Comparison of ENCODE assay signal across 23 cellular contexts in genomic region chr15:49131403-49131802, GRCh38.
"Had no signal": no experiment of that assay in that cellular context is flagged by ENCODE, and none has a peak within 500 bp of the region (broad histone marks: within the 10 kb centered on the region; RNA-seq: fewer than 3 reads in every experiment).

No MANE protein-coding gene starts in this region.

- H3K4me3 Mint-ChIP-seq: activated CD4-positive, alpha-beta T cell treated with anti-CD3 and anti-CD28 coated beads, Interleukin-2, amount 10 ng/mL, durations not matched to agents 24 days and 14 days; activated CD8-positive, alpha-beta memory T cell treated with anti-CD3 and anti-CD28 coated beads, Interleukin-2, amount 10 ng/mL, durations not matched to agents 7 days and 5 days; activated naive CD8-positive, alpha-beta T cell treated with anti-CD3 and anti-CD28 coated beads, Interleukin-2, amount 10 ng/mL, durations not matched to agents 7 days and 5 days; activated T-helper 17 cell treated with anti-CD3 and anti-CD28 coated beads, Interleukin-2, amount 50 U/mL, for 72 hours; IgD-negative memory B cell; T-helper 1 cell treated with Interleukin-12 subunit alpha and Interleukin-12 subunit beta and Interleukin-4 antibody, amounts not matched to agents 30 μg/mL and 1 μg/mL, for 36 hours had no signal

- H3K27ac Mint-ChIP-seq: activated CD4-positive, alpha-beta T cell treated with anti-CD3 and anti-CD28 coated beads, Interleukin-2, amount 10 ng/mL, durations not matched to agents 24 days and 14 days; activated CD8-positive, alpha-beta memory T cell treated with anti-CD3 and anti-CD28 coated beads, Interleukin-2, amount 10 ng/mL, durations not matched to agents 7 days and 5 days; activated naive CD8-positive, alpha-beta T cell treated with anti-CD3 and anti-CD28 coated beads, Interleukin-2, amount 10 ng/mL, durations not matched to agents 7 days and 5 days; activated T-helper 17 cell treated with anti-CD3 and anti-CD28 coated beads, Interleukin-2, amount 50 U/mL, for 72 hours; IgD-negative memory B cell; T-helper 1 cell treated with Interleukin-12 subunit alpha and Interleukin-12 subunit beta and Interleukin-4 antibody, amounts not matched to agents 30 μg/mL and 1 μg/mL, for 36 hours had no signal

- ATAC-seq: activated CD4-positive, CD25-positive, alpha-beta regulatory T cell treated with anti-CD3 and anti-CD28 coated beads, Interleukin-2, amount 50 U/mL, for 24 hours; activated CD8-positive, alpha-beta memory T cell treated with anti-CD3 and anti-CD28 coated beads, Interleukin-2, amount 10 ng/mL, durations not matched to agents 7 days and 5 days; activated T-helper 17 cell treated with anti-CD3 and anti-CD28 coated beads, Interleukin-2, amount 50 U/mL, for 72 hours; Panc1 had no signal

- DNase-seq: activated CD4-positive, alpha-beta T cell treated with anti-CD3 and anti-CD28 coated beads, Interleukin-2, amount 10 ng/mL, durations not matched to agents 24 days and 14 days; activated CD4-positive, alpha-beta T cell treated with anti-CD3 and anti-CD28 coated beads, Interleukin-2, amount 50 U/mL, for 48 hours; activated CD8-positive, alpha-beta memory T cell treated with anti-CD3 and anti-CD28 coated beads, Interleukin-2, amount 10 ng/mL, durations not matched to agents 7 days and 5 days; activated gamma-delta T cell; activated naive CD4-positive, alpha-beta T cell treated with anti-CD3 and anti-CD28 coated beads, Interleukin-2, amount 50 U/mL, for 16 hours; activated naive CD8-positive, alpha-beta T cell treated with anti-CD3 and anti-CD28 coated beads, Interleukin-2, amount 10 ng/mL, durations not matched to agents 7 days and 5 days; activated T-cell treated with anti-CD3 and anti-CD28 coated beads, Interleukin-2, amount 50 U/mL, for 48 hours; adrenal gland; anterior cingulate cortex; caudate nucleus; KG1; NCI-H1048; NCI-H2029; NCI-H226; NCI-H69; OCI-M1; RPMI8226; SHP77 had no signal

- H3K9me3 Mint-ChIP-seq: activated CD4-positive, alpha-beta T cell treated with anti-CD3 and anti-CD28 coated beads, Interleukin-2, amount 10 ng/mL, durations not matched to agents 24 days and 14 days; activated naive CD8-positive, alpha-beta T cell treated with anti-CD3 and anti-CD28 coated beads, Interleukin-2, amount 10 ng/mL, durations not matched to agents 7 days and 5 days; activated T-helper 17 cell treated with anti-CD3 and anti-CD28 coated beads, Interleukin-2, amount 50 U/mL, for 72 hours; IgD-negative memory B cell; T-helper 1 cell treated with Interleukin-12 subunit alpha and Interleukin-12 subunit beta and Interleukin-4 antibody, amounts not matched to agents 30 μg/mL and 1 μg/mL, for 36 hours had no signal

- H3K27me3 Mint-ChIP-seq: activated CD4-positive, alpha-beta T cell treated with anti-CD3 and anti-CD28 coated beads, Interleukin-2, amount 10 ng/mL, durations not matched to agents 24 days and 14 days; activated CD8-positive, alpha-beta memory T cell treated with anti-CD3 and anti-CD28 coated beads, Interleukin-2, amount 10 ng/mL, durations not matched to agents 7 days and 5 days; activated naive CD8-positive, alpha-beta T cell treated with anti-CD3 and anti-CD28 coated beads, Interleukin-2, amount 10 ng/mL, durations not matched to agents 7 days and 5 days; activated T-helper 17 cell treated with anti-CD3 and anti-CD28 coated beads, Interleukin-2, amount 50 U/mL, for 72 hours; IgD-negative memory B cell had no signal
